ENCODE assay signal across 18 cellular contexts in genomic region chr9:89945133-89945532, GRCh38.
A peak's percentile ranks its signal among the peaks of the same experiment; 100 is the strongest.
DNase-seq lines count a peak whose midpoint lies in the region; ATAC-seq, FAIRE-seq and TF ChIP-seq lines count a peak whose summit lies in the region.
"Had no signal": no experiment of that assay in that cellular context is flagged by ENCODE, and none has a peak within 500 bp of the region (broad histone marks: within the 10 kb centered on the region; RNA-seq: fewer than 3 reads in every experiment).

No MANE protein-coding gene starts in this region.

- TF ChIP-seq RAD21 in HCT116 (IDR thresholded peaks at IDR 0.05; ENCODE audit: low read depth), result peak; percentile 25; the same call in 1 of the 2 replicates

- peak overlapping the region; percentile 5 for H3K18ac ChIP-seq in neuronal stem cell (ENCODE audit: low read length)

- POLR2A ChIA-PET in HCT116 (lab: Charles Lee), result no interaction called here
- POLR2A ChIA-PET in activated CD4-positive, alpha-beta T cell treated with anti-CD3 and anti-CD28 coated beads, Interleukin-2, amount 10 ng/mL, durations not matched to agents 7 days and 5 days (lab: Charles Lee), result no interaction called here

- H3K14ac ChIP-seq in neuronal stem cell (ENCODE audit: low read length), result no peak overlapping the region

- peaks cover 3% of the 10 kb centered on the region for H3K4me1 Mint-ChIP-seq in activated CD4-positive, alpha-beta T cell treated with anti-CD3 and anti-CD28 coated beads, Interleukin-2, amount 10 ng/mL, durations not matched to agents 7 days and 5 days
- H3K4me1 Mint-ChIP-seq in immature natural killer cell, result no peaks in the 10 kb centered on the region
- H3K4me1 Mint-ChIP-seq: B cell had no signal

- no peak overlapping the region for H2BK5ac ChIP-seq in neuronal stem cell (ENCODE audit: low read length)

- peak; percentile 40 for FAIRE-seq in bronchial epithelial cell (lab: Jason Lieb, UNC)

- TF ChIP-seq CTCF in GM12865 (IDR thresholded peaks at IDR 0.05; ENCODE audit: insufficient read depth, low read depth, low read length, missing control alignments), result peak; percentile 31
- peak in 2 of 3 experiments; percentile 45 to 49; a peak in 4 of 6 replicates for TF ChIP-seq CTCF in HCT116 (IDR thresholded peaks at IDR 0.05 in 2 of 3, conservative IDR thresholded peaks at IDR 0.05 in 1 of 3; ENCODE audit: borderline replicate concordance in 1 of 3, insufficient read depth in 1 of 3, low read depth in 2 of 3, low read length in 2 of 3)
- TF ChIP-seq CTCF in bronchial epithelial cell (IDR thresholded peaks at IDR 0.05; ENCODE audit: insufficient read depth, low read length, severe bottlenecking), result no peak

- H3K36me3 ChIP-seq in HCT116 (ENCODE audit: control insufficient read depth in 1 of 2, insufficient read depth in 2 of 2, low read length in 2 of 2) (no peaks in the 10 kb centered on the region), bronchial epithelial cell (ENCODE audit: control insufficient read depth, insufficient read depth, low read length) (no peaks in the 10 kb centered on the region), neuronal stem cell (replicated peaks in 1 of 2; ENCODE audit: control insufficient read depth in 2 of 2, insufficient read depth in 2 of 2, low read length in 2 of 2) (no peaks in the 10 kb centered on the region)

- RAD21 ChIA-PET in HCT116 (lab: Charles Lee; ENCODE audit: low non-redundant PET in 1 of 2, low total read pairs in 2 of 2, uncharacterized antibody in 2 of 2, unreplicated experiment in 2 of 2), result no interaction called here

- H2BK12ac ChIP-seq in neuronal stem cell (ENCODE audit: low read length), result no peak overlapping the region

- no peak overlapping the region for H3K4ac ChIP-seq in neuronal stem cell (ENCODE audit: low read length)

- peaks cover 37% of the 10 kb centered on the region for H3K27me3 ChIP-seq in HCT116 (ENCODE audit: insufficient read depth, low read length)
- no peaks in the 10 kb centered on the region for H3K27me3 ChIP-seq in bronchial epithelial cell (ENCODE audit: control insufficient read depth, insufficient read depth, low read length)
- H3K27me3 ChIP-seq in neuronal stem cell (ENCODE audit: control insufficient read depth in 3 of 3, insufficient read depth in 3 of 3, low read depth in 1 of 3, low read length in 3 of 3), result no peaks in the 10 kb centered on the region

- no peak overlapping the region for H3K4me3 Mint-ChIP-seq in activated CD4-positive, alpha-beta T cell treated with anti-CD3 and anti-CD28 coated beads, Interleukin-2, amount 10 ng/mL, durations not matched to agents 7 days and 5 days
- H3K4me3 Mint-ChIP-seq in immature natural killer cell, result no peak overlapping the region
- H3K4me3 Mint-ChIP-seq: activated CD4-positive, alpha-beta T cell treated with anti-CD3 and anti-CD28 coated beads for 36 hours; B cell; dendritic cell treated with granulocyte-macrophage colony-stimulating factor and Interleukin-4, amounts not matched to agents 40 ng/mL and 50 ng/mL, for 4 days had no signal

- H3K4me2 ChIP-seq in HCT116 (ENCODE audit: low read length) (no peak overlapping the region), neuronal stem cell (ENCODE audit: insufficient read depth, low read length, poor library complexity, severe bottlenecking) (no peak overlapping the region)

- TF ChIP-seq POLR2A in HCT116 (IDR thresholded peaks at IDR 0.05; ENCODE audit: borderline replicate concordance, extremely low read depth, insufficient read depth, insufficient read length), result no peak

- H3K79me2 ChIP-seq in HCT116 (ENCODE audit: insufficient read depth, low read length), result no peaks in the 10 kb centered on the region

- no peaks in the 10 kb centered on the region for H3K9me3 ChIP-seq in HCT116 (ENCODE audit: control insufficient read depth in 1 of 2, insufficient read depth in 1 of 2, low read depth in 1 of 2, low read length in 2 of 2)
- H3K9me3 ChIP-seq in neuronal stem cell (replicated peaks in 1 of 2; ENCODE audit: control insufficient read depth in 2 of 2, insufficient read depth in 1 of 2, low read depth in 1 of 2, low read length in 2 of 2), result no peaks in the 10 kb centered on the region

- no peak overlapping the region for H4K91ac ChIP-seq in neuronal stem cell (ENCODE audit: low read depth, low read length, poor library complexity)

- H3K9me2 ChIP-seq in HCT116 (ENCODE audit: insufficient read depth), result no peaks in the 10 kb centered on the region

- no peak for DNase-seq in GM12865 (ENCODE audit: low read depth)
- no peak for DNase-seq in HCT116 (ENCODE audit: low read depth, low spot score)
- DNase-seq in bronchial epithelial cell (ENCODE audit: low read depth), result no peak
- DNase-seq in neuronal stem cell (ENCODE audit: low spot score), result no peak
- no peak for DNase-seq in NCI-H526 (lab: John Stamatoyannopoulos, UW)
- DNase-seq in activated CD4-positive, alpha-beta T cell treated with anti-CD3 and anti-CD28 coated beads, Interleukin-2, amount 10 ng/mL, durations not matched to agents 7 days and 5 days, result no peak
- no peak for DNase-seq in immature natural killer cell
- DNase-seq: activated CD4-positive, alpha-beta T cell treated with anti-CD3 and anti-CD28 coated beads for 36 hours; activated naive CD4-positive, alpha-beta T cell; aorta; GOT3; islet precursor cell; midbrain; NCI-H1694; SHP77 treated with DMSO at 0.1 percent for 48 hours; stimulated activated CD4-positive, alpha-beta T cell treated with anti-CD3 and anti-CD28 coated beads, Interleukin-4, amount 100 ng/mL, for 1 hour had no signal

- BruUV-seq in HCT116 (replicated peaks; lab: Mats Ljungman, UMichigan), result no TSS peak

- H3K27ac ChIP-seq in HCT116 (ENCODE audit: low read depth, low read length) (no peak overlapping the region), neuronal stem cell (replicated peaks; ENCODE audit: low read length) (no peak overlapping the region)

- H2BK120ac ChIP-seq in neuronal stem cell (ENCODE audit: low read depth, low read length), result no peak overlapping the region

- intact Hi-C loops in HCT116 (cut with micrococcal nuclease), result no loop called here

- no peaks in the 10 kb centered on the region for H3K79me1 ChIP-seq in neuronal stem cell (ENCODE audit: low read depth, low read length)

- H3K36me3 Mint-ChIP-seq in activated CD4-positive, alpha-beta T cell treated with anti-CD3 and anti-CD28 coated beads, Interleukin-2, amount 10 ng/mL, durations not matched to agents 7 days and 5 days (ENCODE audit: low read depth), result no peaks in the 10 kb centered on the region
- peaks cover 0 to 24% (median 0%) of the 10 kb centered on the region in 3 donors for H3K36me3 Mint-ChIP-seq in immature natural killer cell

- WGBS in neuronal stem cell (ENCODE audit: extremely low coverage in 2 of 2, insufficient read length in 2 of 2, insufficient replicate concordance in 1 of 2), 2 donors, result no CpG with 5 or more reads among the region's 4 CpGs

- H4K8ac ChIP-seq in neuronal stem cell (ENCODE audit: low read depth, low read length), result no peak overlapping the region

- H3K23ac ChIP-seq in neuronal stem cell (ENCODE audit: low read depth, low read length, poor library complexity), result no peak overlapping the region

- H3K27me3 Mint-ChIP-seq in activated CD4-positive, alpha-beta T cell treated with anti-CD3 and anti-CD28 coated beads, Interleukin-2, amount 10 ng/mL, durations not matched to agents 7 days and 5 days, result peaks cover 10% of the 10 kb centered on the region
- peaks cover 5 to 10% (median 6%) of the 10 kb centered on the region in 3 donors for H3K27me3 Mint-ChIP-seq in immature natural killer cell (ENCODE audit: low read depth in 3 of 3)

- no peak overlapping the region for H2BK15ac ChIP-seq in neuronal stem cell (ENCODE audit: low read length)

- no peaks in the 10 kb centered on the region for H4K20me1 ChIP-seq in HCT116 (ENCODE audit: insufficient read depth)

- H3K4me1 ChIP-seq in HCT116 (ENCODE audit: control insufficient read depth in 1 of 2, insufficient read depth in 2 of 2, low read length in 2 of 2), result no peaks in the 10 kb centered on the region
- H3K4me1 ChIP-seq in neuronal stem cell (ENCODE audit: control insufficient read depth in 2 of 2, insufficient read depth in 1 of 2, low read depth in 1 of 2, low read length in 2 of 2), result peaks cover 0 to 2% of the 10 kb centered on the region in 2 donors

- no peak overlapping the region for H2AFZ ChIP-seq in HCT116 (ENCODE audit: low read depth, low read length, poor library complexity, severe bottlenecking)
- no peak overlapping the region for H2AFZ ChIP-seq in neuronal stem cell (ENCODE audit: low read length)

- no peaks in the 10 kb centered on the region for H3K9me3 Mint-ChIP-seq in activated CD4-positive, alpha-beta T cell treated with anti-CD3 and anti-CD28 coated beads, Interleukin-2, amount 10 ng/mL, durations not matched to agents 7 days and 5 days
- H3K9me3 Mint-ChIP-seq in immature natural killer cell, result no peaks in the 10 kb centered on the region
- H3K9me3 Mint-ChIP-seq: dendritic cell treated with granulocyte-macrophage colony-stimulating factor and Interleukin-4, amounts not matched to agents 40 ng/mL and 50 ng/mL, for 4 days had no signal

- H2AK5ac ChIP-seq in neuronal stem cell (ENCODE audit: low read depth, low read length), result no peak overlapping the region

- H3K4me3 ChIP-seq in GM12865 (ENCODE audit: low read depth, low read length) (no peak overlapping the region), HCT116 (replicated peaks in 1 of 2; ENCODE audit: low read depth in 1 of 2, low read length in 2 of 2) (no peak overlapping the region), bronchial epithelial cell (ENCODE audit: low read depth, low read length) (no peak overlapping the region), neuronal stem cell (ENCODE audit: low read length in 2 of 2) (no peak overlapping the region)

- CTCF ChIA-PET in HCT116 (lab: Charles Lee), result no interaction called here
- CTCF ChIA-PET in activated CD4-positive, alpha-beta T cell treated with anti-CD3 and anti-CD28 coated beads, Interleukin-2, amount 10 ng/mL, durations not matched to agents 7 days and 5 days (lab: Charles Lee), result no interaction called here

- ATAC-seq in HCT116, result peak; percentile 77
- ATAC-seq: activated CD4-positive, alpha-beta T cell treated with anti-CD3 and anti-CD28 coated beads for 36 hours had no signal

- H3K27ac Mint-ChIP-seq in activated CD4-positive, alpha-beta T cell treated with anti-CD3 and anti-CD28 coated beads, Interleukin-2, amount 10 ng/mL, durations not matched to agents 7 days and 5 days, result no peak overlapping the region
- H3K27ac Mint-ChIP-seq in immature natural killer cell, result no peak overlapping the region
- H3K27ac Mint-ChIP-seq: activated CD4-positive, alpha-beta T cell treated with anti-CD3 and anti-CD28 coated beads for 36 hours; B cell; dendritic cell treated with granulocyte-macrophage colony-stimulating factor and Interleukin-4, amounts not matched to agents 40 ng/mL and 50 ng/mL, for 4 days had no signal

- H3K9ac ChIP-seq in HCT116 (ENCODE audit: low read length), result no peak overlapping the region
- no peak overlapping the region for H3K9ac ChIP-seq in neuronal stem cell (ENCODE audit: low read depth, low read length, poor library complexity)

TF ChIP-seq in HCT116, 20 proteins besides CTCF, POLR2A, EP300 and RAD21 (continues in another document):
- TF ChIP-seq MAX (IDR thresholded peaks at IDR 0.05) (no peak), EZH2 (IDR thresholded peaks at IDR 0.05) (no peak), ELF1 (IDR thresholded peaks at IDR 0.05; ENCODE audit: borderline replicate concordance, low read depth) (no peak)
